Comparison of ENCODE assay signal across 8 cellular contexts in the genomic region with DNA sequence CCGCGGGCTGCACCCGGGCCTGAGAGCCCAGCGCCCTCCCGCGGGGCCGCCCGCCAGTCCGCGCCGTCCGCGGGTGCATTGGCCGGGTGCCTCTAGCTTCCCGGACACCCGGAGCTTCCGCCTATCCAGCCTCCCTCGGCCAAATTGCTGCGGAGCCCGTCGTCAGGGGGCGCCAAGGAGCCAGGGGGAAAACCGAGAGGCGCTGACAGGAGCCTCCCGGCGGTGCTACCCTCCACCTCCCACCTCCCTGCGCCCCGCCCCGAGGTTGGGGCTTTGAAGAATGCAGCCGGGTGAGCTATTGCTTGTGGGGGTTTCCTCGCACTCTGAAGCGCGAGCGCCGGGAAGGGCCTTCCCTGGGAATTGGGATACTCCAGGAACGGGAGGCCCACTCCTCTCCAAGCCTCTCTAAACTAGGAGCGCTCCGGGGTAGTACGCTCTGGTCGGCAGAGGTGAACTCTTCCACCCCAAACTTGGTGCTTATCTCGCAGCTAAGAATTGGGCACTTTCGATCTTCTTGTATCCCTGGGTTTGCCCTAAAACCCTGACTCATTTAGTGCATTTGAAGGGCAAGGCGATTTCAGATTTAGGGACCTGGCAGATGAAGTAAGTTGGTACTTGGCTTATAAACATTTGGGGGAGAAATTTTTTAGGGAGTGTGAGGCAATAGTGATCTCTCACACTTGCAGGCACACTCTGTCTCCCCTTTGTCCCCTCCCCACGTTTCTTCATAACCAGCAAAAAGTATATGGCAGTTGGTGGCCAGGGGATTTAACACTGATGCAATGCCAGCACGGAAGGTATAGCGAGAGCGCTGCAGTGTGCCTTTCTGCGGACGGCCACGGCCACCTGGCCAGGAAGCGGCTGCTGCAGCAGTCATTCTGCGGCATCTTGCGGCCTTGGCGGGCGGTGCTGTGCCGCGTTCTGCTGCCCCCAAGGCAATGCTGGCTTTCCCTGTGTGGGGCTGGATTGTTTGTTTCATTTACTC. TPM values are rescaled to one million over a fixed set of nuclear protein-coding genes. Genes with fewer than 3 reads are reported as not detected.
DNase-seq lines count a peak whose midpoint lies in the region; ATAC-seq, FAIRE-seq and TF ChIP-seq lines count a peak whose summit lies in the region.

No MANE protein-coding gene starts in this region.

- dilution Hi-C loops in mammary epithelial cell (cut with HindIII; ENCODE audit: low sequenced_read_pairs): no loop called here

- peak overlapping the region; percentile 95 for H3K4me2 ChIP-seq in mammary epithelial cell (ENCODE audit: insufficient read depth, low read depth, low read length)

- peak; percentile 93 for TF ChIP-seq CTCF in 22Rv1 (IDR thresholded peaks at IDR 0.05)
- TF ChIP-seq CTCF in GM13977 (IDR thresholded peaks at IDR 0.05; ENCODE audit: extremely low read depth, insufficient read depth, missing control alignments): peak; percentile 83
- TF ChIP-seq CTCF in mammary epithelial cell (conservative IDR thresholded peaks at IDR 0.05 in 1 of 2, IDR thresholded peaks at IDR 0.05 in 1 of 2; ENCODE audit: extremely low read depth in 1 of 2, insufficient read depth in 1 of 2, low read depth in 1 of 2, low read length in 2 of 2): peak; percentile 59 to 94

- CTCF ChIA-PET in mammary epithelial cell (lab: Charles Lee; ENCODE audit: low non-redundant PET): interaction anchor here (0.5 to 1.2 kb wide), 12 partner anchors 21 to 361 kb away, joined by 3 to 16 read pairs (median 4); no protein-coding TSS in a partner anchor

- H3K9me3 ChIP-seq in mammary epithelial cell (replicated peaks; ENCODE audit: insufficient read depth, low read length) (no peaks in the 10 kb centered on the region), small intestine (ENCODE audit: control insufficient read depth, low read depth) (no peaks in the 10 kb centered on the region)

- intact Hi-C loops in mammary epithelial cell (cut with micrococcal nuclease): loop anchor here (1.0 to 10.0 kb wide), 8 partner anchors 40 to 361 kb away; a partner anchor contains a TSS

- BruUV-seq in mammary epithelial cell (replicated peaks; lab: Mats Ljungman, UMichigan): TSS peak; percentile 52

- H3K4me3 ChIP-seq in mammary epithelial cell (replicated peaks in 1 of 3; ENCODE audit: insufficient read depth in 1 of 3, low read depth in 2 of 3, low read length in 3 of 3) (peak overlapping the region; percentile 50 to 87 (median 80)), small intestine (ENCODE audit: low read depth in 1 of 2, low read length in 2 of 2) (peak overlapping the region; percentile 41 to 69)

- no peaks in the 10 kb centered on the region for H3K36me3 ChIP-seq in mammary epithelial cell (ENCODE audit: insufficient read depth, low read length)
- no peaks in the 10 kb centered on the region for H3K36me3 ChIP-seq in small intestine (ENCODE audit: control insufficient read depth in 2 of 2, insufficient read depth in 2 of 2, low read length in 2 of 2)

- H3K27ac ChIP-seq in 22Rv1 (peak overlapping the region; percentile 45; the same call in 1 of the 2 replicates), mammary epithelial cell (ENCODE audit: insufficient read depth, low read depth, low read length) (peak overlapping the region; percentile 50), small intestine (ENCODE audit: low read depth in 1 of 2, low read length in 1 of 2) (peak overlapping the region in 1 of 2 donors; percentile 39)

- FAIRE-seq in small intestine (lab: Jason Lieb, UNC): no peak

- DNase-seq in GM13977 (ENCODE audit: low spot score) (peak; percentile 78), NCI-H1417 treated with DMSO at 0.1 percent for 48 hours (lab: John Stamatoyannopoulos, UW) (peak; percentile 26), T1000 (lab: John Stamatoyannopoulos, UW) (peak; percentile 96), mammary epithelial cell (peak; percentile 96), iPS-NIHi7 (ENCODE audit: extremely low spot score) (peak; percentile 87), small intestine (peak; percentile 51)

- no peaks in the 10 kb centered on the region for H3K27me3 ChIP-seq in mammary epithelial cell (ENCODE audit: insufficient read depth, low read length)
- peaks cover 6 to 8% of the 10 kb centered on the region in 2 donors for H3K27me3 ChIP-seq in small intestine (ENCODE audit: control insufficient read depth in 2 of 2, insufficient read depth in 2 of 2, low read length in 2 of 2)

- no peaks in the 10 kb centered on the region for H4K20me1 ChIP-seq in mammary epithelial cell (ENCODE audit: insufficient read depth, low read length)

- H3K4me1 ChIP-seq in mammary epithelial cell (ENCODE audit: insufficient read depth, low read length): peaks cover 45% of the 10 kb centered on the region
- H3K4me1 ChIP-seq in small intestine (ENCODE audit: control insufficient read depth in 2 of 2, insufficient read depth in 1 of 2, low read depth in 1 of 2, low read length in 1 of 2): no peaks in the 10 kb centered on the region

- peaks cover 17% of the 10 kb centered on the region for H3K79me2 ChIP-seq in mammary epithelial cell (ENCODE audit: insufficient read depth, low read length)

- in situ Hi-C loops in GM13977 (cut with MboI; ENCODE audit: low pct_unique_long_range_greater_than_20kb, low sequenced_read_pairs, unreplicated experiment) (no loop called here), mammary epithelial cell (cut with MboI; ENCODE audit: low sequenced_read_pairs in 2 of 2) (no loop called here)

- ATAC-seq in HG02852 (IDR thresholded peaks at IDR 0.05; ENCODE audit: unreplicated experiment): peak; percentile 63

- peak overlapping the region; percentile 90 for H2AFZ ChIP-seq in mammary epithelial cell (ENCODE audit: low read depth, low read length)

- peak overlapping the region; percentile 70 for H3K9ac ChIP-seq in mammary epithelial cell (ENCODE audit: insufficient read depth, low read length)

- WGBS in mammary epithelial cell (ENCODE audit: low coverage, missing lambda C conversion rate): under 1% methylated on average over 19 of the region's 57 CpGs
- 1 to 4% (median 2%) methylated on average over 42 to 57 of the region's 57 CpGs for WGBS in small intestine, 3 donors

RNA-seq across cellular contexts. Expression of a gene that starts 0.6 kb away (rescaled TPM):
- total RNA-seq in mammary epithelial cell: 1 to 10 TPM; 1.2 to 2.2 TPM
- 0.18 TPM for polyA plus RNA-seq in mammary epithelial cell
- not detected for polyA minus RNA-seq in mammary epithelial cell
- polyA plus RNA-seq in small intestine: under 1 TPM in 2 of 3 donors, not detected in 1; 0.34 to 0.54 TPM

Comparison
In these comparisons a context has a peak if more than half of its experiments do, and no peak if none do; other contexts are left out.
1. DNase-seq: peak in every context shown above with its lines; median percentile 96 in T1000; 96 in mammary epithelial cell; 87 in iPS-NIHi7; 78 in GM13977; 51 in small intestine; 26 in NCI-H1417 treated with DMSO at 0.1 percent for 48 hours.